ENCODE assay signal across 27 cellular contexts in the genomic region with DNA sequence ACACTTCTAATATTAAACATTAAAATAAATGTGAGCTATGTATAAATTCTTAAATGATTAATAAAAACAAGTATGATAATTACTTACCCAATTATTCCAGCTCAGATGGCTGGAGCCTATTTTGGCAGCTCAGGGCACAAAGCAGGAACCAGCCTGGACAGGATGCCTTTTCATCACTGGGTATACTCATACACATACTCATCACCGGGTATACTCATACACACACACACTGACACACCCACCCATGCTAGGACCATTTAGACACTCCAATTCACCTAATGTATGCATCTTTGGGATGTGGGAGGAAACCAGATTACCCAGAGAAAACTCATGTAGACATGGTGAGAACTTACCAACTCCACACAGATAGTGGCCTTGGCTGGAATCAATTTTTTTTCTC.
"Had no signal": no experiment of that assay in that cellular context is flagged by ENCODE, and none has a peak within 500 bp of the region (broad histone marks: within the 10 kb centered on the region; RNA-seq: fewer than 3 reads in every experiment).

No MANE protein-coding gene starts in this region.

- H3K9me3 Mint-ChIP-seq: activated CD4-positive, alpha-beta memory T cell treated with anti-CD3 and anti-CD28 coated beads, Interleukin-2, amount 10 ng/mL, durations not matched to agents 7 days and 5 days; activated naive CD4-positive, alpha-beta T cell treated with anti-CD3 and anti-CD28 coated beads, Interleukin-2, amount 10 ng/mL, durations not matched to agents 7 days and 5 days; activated T-helper 2 cell treated with anti-CD3 and anti-CD28 coated beads, Interferon-gamma antibody, Interleukin-2, Interleukin-4, amounts not matched to agents 10 μg/mL and 5 μg/mL and 100 μg/mL, durations not matched to agents 14 hours and 24 hours and 36 hours had no signal

- DNase-seq: activated CD4-positive, alpha-beta memory T cell treated with anti-CD3 and anti-CD28 coated beads, Interleukin-2, amount 10 ng/mL, durations not matched to agents 7 days and 5 days; activated CD4-positive, alpha-beta T cell treated with anti-CD3 and anti-CD28 coated beads for 36 hours; activated CD4-positive, alpha-beta T cell treated with anti-CD3 and anti-CD28 coated beads, Interleukin-2, amount 50 U/mL, for 1 hour; activated CD8-positive, alpha-beta memory T cell treated with anti-CD3 and anti-CD28 coated beads, Interleukin-2, amount 50 U/mL, for 4 hours; activated gamma-delta T cell treated with Interleukin-2 at 50 U/mL for 16 hours; activated naive CD4-positive, alpha-beta T cell treated with anti-CD3 and anti-CD28 coated beads, Interleukin-2, amount 10 ng/mL, durations not matched to agents 7 days and 5 days; activated naive CD8-positive, alpha-beta T cell treated with anti-CD3 and anti-CD28 coated beads for 36 hours; activated T-cell treated with anti-CD3 and anti-CD28 coated beads, Interleukin-2, amount 50 U/mL, for 72 hours; brain microvascular endothelial cell; caudate nucleus; MG63; MV-4-11; NCI-H1092 treated with DMSO at 0.1 percent for 48 hours; NCI-H1417 treated with DMSO at 0.1 percent for 48 hours; NCI-H1694; NCI-H2029 treated with DMSO at 0.1 percent for 48 hours; NCI-H345; NCI-H510A; NCI-H526 treated with DMSO at 0.1 percent for 48 hours; NCI-H82; SJCRH30; SK-N-SH; T-helper 1 cell; WERI-Rb-1 had no signal

- ATAC-seq: activated CD4-positive, alpha-beta T cell treated with anti-CD3 and anti-CD28 coated beads for 36 hours; activated T-cell treated with anti-CD3 and anti-CD28 coated beads, Interleukin-2, amount 50 U/mL, for 72 hours; Panc1 had no signal

- H3K36me3 Mint-ChIP-seq: activated naive CD4-positive, alpha-beta T cell treated with anti-CD3 and anti-CD28 coated beads, Interleukin-2, amount 10 ng/mL, durations not matched to agents 7 days and 5 days; activated naive CD8-positive, alpha-beta T cell treated with anti-CD3 and anti-CD28 coated beads for 36 hours had no signal

- H3K4me3 Mint-ChIP-seq: activated CD4-positive, alpha-beta memory T cell treated with anti-CD3 and anti-CD28 coated beads, Interleukin-2, amount 10 ng/mL, durations not matched to agents 7 days and 5 days; activated CD4-positive, alpha-beta T cell treated with anti-CD3 and anti-CD28 coated beads for 36 hours; activated naive CD4-positive, alpha-beta T cell treated with anti-CD3 and anti-CD28 coated beads, Interleukin-2, amount 10 ng/mL, durations not matched to agents 7 days and 5 days; activated naive CD8-positive, alpha-beta T cell treated with anti-CD3 and anti-CD28 coated beads for 36 hours; activated T-cell treated with anti-CD3 and anti-CD28 coated beads, Interleukin-2, amount 50 U/mL, for 72 hours had no signal

- H3K4me1 Mint-ChIP-seq: activated CD4-positive, alpha-beta memory T cell treated with anti-CD3 and anti-CD28 coated beads, Interleukin-2, amount 10 ng/mL, durations not matched to agents 7 days and 5 days; activated CD4-positive, alpha-beta T cell treated with anti-CD3 and anti-CD28 coated beads for 36 hours; activated naive CD4-positive, alpha-beta T cell treated with anti-CD3 and anti-CD28 coated beads, Interleukin-2, amount 10 ng/mL, durations not matched to agents 7 days and 5 days; activated naive CD8-positive, alpha-beta T cell treated with anti-CD3 and anti-CD28 coated beads for 36 hours had no signal

- H3K27ac Mint-ChIP-seq: activated CD4-positive, alpha-beta memory T cell treated with anti-CD3 and anti-CD28 coated beads, Interleukin-2, amount 10 ng/mL, durations not matched to agents 7 days and 5 days; activated CD4-positive, alpha-beta T cell treated with anti-CD3 and anti-CD28 coated beads for 36 hours; activated naive CD4-positive, alpha-beta T cell treated with anti-CD3 and anti-CD28 coated beads, Interleukin-2, amount 10 ng/mL, durations not matched to agents 7 days and 5 days; activated naive CD8-positive, alpha-beta T cell treated with anti-CD3 and anti-CD28 coated beads for 36 hours; activated T-cell treated with anti-CD3 and anti-CD28 coated beads, Interleukin-2, amount 50 U/mL, for 72 hours; activated T-helper 2 cell treated with anti-CD3 and anti-CD28 coated beads, Interferon-gamma antibody, Interleukin-2, Interleukin-4, amounts not matched to agents 10 μg/mL and 5 μg/mL and 100 μg/mL, durations not matched to agents 14 hours and 24 hours and 36 hours had no signal

- H3K27ac ChIP-seq: brain microvascular endothelial cell, KMS-11, SJCRH30, WERI-Rb-1 had no signal
